Comparison of ENCODE assay signal across 27 cellular contexts in the genomic region with DNA sequence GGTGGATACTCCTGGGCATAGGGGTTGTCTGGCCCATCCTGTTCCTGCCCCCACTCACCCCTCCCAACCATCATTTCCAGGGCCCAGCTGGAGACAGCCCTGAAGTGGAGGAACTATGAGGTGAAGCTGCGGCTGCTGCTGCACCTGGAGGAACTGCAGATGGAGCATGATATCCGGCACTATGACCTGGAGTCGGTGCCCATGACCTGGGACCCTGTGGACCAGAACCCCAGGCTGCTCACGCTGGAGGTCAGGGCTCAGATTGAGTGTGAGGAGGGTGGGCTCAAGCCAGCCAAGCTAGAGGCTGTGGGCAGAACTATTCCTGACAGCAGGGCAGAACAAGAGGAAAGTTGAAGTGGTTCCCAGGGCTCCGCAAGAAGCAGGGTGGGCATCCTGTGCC.
"Had no signal": no experiment of that assay in that cellular context is flagged by ENCODE, and none has a peak within 500 bp of the region (broad histone marks: within the 10 kb centered on the region; RNA-seq: fewer than 3 reads in every experiment).

No MANE protein-coding gene starts in this region.

- ATAC-seq: activated naive CD4-positive, alpha-beta T cell treated with anti-CD3 and anti-CD28 coated beads, Interleukin-2, amount 50 U/mL, for 72 hours; activated T-cell treated with anti-CD3 and anti-CD28 coated beads, Interleukin-2, amount 50 U/mL, for 4 hours; Panc1 had no signal

- FAIRE-seq: TTC549 had no signal

- DNase-seq: activated CD4-positive, alpha-beta memory T cell treated with anti-CD3 and anti-CD28 coated beads for 36 hours; activated CD4-positive, alpha-beta T cell treated with anti-CD3 and anti-CD28 coated beads, Interleukin-2, amount 50 U/mL, for 1 hour; activated CD8-positive, alpha-beta memory T cell treated with anti-CD3 and anti-CD28 coated beads, Interleukin-2, amount 50 U/mL, for 4 hours; activated gamma-delta T cell treated with Interleukin-2 at 50 U/mL for 16 hours; activated naive CD4-positive, alpha-beta T cell treated with anti-CD3 and anti-CD28 coated beads for 36 hours; activated T-cell treated with anti-CD3 and anti-CD28 coated beads for 4 hours; activated T-cell treated with anti-CD3 and anti-CD28 coated beads, Interleukin-2, amount 50 U/mL, for 4 hours; adrenal gland; anterior cingulate cortex; brain microvascular endothelial cell; Kasumi-1; KG1; MG63; NCI-H1048; NCI-H1105 treated with DMSO at 0.1 percent for 48 hours; NCI-H1436; NCI-H1694; NCI-H1930; NCI-H2081 treated with DMSO at 0.1 percent for 48 hours; NCI-H345; NCI-H524 treated with DMSO at 0.1 percent for 48 hours; SHP77; SJCRH30 had no signal

- H3K27ac ChIP-seq: adrenal gland, brain microvascular endothelial cell, SJCRH30, SK-N-MC had no signal

- H3K4me3 ChIP-seq: adrenal gland, MG63, SJCRH30, SK-N-MC had no signal

- H3K9me3 ChIP-seq: adrenal gland, MG63, SJCRH30 had no signal

- H3K27me3 ChIP-seq: adrenal gland, brain microvascular endothelial cell, MG63, SJCRH30 had no signal
